Comparison of ENCODE assay signal across 1 cellular context in the genomic region with DNA sequence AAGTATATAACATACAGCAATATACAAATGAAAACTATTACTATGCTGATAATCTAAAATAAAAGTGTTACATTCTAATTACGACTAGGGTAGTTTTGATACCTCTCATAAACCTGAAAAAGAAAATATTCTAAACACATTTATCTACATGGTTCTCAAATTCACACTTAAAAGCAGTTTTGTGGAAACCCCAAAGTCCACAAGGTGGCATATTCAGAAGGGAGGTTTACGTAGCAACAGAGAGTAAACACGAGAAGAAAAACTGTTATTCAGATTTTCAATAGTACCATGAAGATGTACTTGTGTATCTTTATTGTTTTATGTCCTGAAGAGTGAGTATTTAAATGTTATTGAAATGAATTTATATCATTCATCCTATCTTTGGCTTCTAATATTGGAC.
TF ChIP-seq lines count a peak whose summit lies in the region.

No MANE protein-coding gene starts in this region.

TF ChIP-seq in SK-N-SH treated with all-trans-retinoic acid at 6 μM for 48 hours, 23 proteins besides CTCF, POLR2A, EP300 and RAD21 (continued from another document):
- TF ChIP-seq, protein P1, sequence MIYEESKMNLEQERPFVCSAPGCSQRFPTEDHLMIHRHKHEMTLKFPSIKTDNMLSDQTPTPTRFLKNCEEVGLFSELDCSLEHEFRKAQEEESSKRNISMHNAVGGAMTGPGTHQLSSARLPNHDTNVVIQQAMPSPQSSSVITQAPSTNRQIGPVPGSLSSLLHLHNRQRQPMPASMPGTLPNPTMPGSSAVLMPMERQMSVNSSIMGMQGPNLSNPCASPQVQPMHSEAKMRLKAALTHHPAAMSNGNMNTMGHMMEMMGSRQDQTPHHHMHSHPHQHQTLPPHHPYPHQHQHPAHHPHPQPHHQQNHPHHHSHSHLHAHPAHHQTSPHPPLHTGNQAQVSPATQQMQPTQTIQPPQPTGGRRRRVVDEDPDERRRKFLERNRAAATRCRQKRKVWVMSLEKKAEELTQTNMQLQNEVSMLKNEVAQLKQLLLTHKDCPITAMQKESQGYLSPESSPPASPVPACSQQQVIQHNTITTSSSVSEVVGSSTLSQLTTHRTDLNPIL (CRISPR knock-in tag; IDR thresholded peaks at IDR 0.05; ENCODE audit: low read depth), result no peak
- no peak for TF ChIP-seq ESRRG (CRISPR knock-in tag; IDR thresholded peaks at IDR 0.05)
- no peak for TF ChIP-seq OSR1 (CRISPR knock-in tag; IDR thresholded peaks at IDR 0.05)
- TF ChIP-seq, protein P2, sequence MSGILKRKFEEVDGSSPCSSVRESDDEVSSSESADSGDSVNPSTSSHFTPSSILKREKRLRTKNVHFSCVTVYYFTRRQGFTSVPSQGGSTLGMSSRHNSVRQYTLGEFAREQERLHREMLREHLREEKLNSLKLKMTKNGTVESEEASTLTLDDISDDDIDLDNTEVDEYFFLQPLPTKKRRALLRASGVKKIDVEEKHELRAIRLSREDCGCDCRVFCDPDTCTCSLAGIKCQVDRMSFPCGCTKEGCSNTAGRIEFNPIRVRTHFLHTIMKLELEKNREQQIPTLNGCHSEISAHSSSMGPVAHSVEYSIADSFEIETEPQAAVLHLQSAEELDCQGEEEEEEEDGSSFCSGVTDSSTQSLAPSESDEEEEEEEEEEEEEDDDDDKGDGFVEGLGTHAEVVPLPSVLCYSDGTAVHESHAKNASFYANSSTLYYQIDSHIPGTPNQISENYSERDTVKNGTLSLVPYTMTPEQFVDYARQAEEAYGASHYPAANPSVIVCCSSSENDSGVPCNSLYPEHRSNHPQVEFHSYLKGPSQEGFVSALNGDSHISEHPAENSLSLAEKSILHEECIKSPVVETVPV (CRISPR knock-in tag; IDR thresholded peaks at IDR 0.05), result no peak
